Comparison of ENCODE assay signal across 1 cellular context in genomic region chr11:94543695-94544581, GRCh38.
TF ChIP-seq lines count a peak whose summit lies in the region.

FUT4 (plus strand) TSS chr11:94543921; CDS start chr11:94544134, 213 bp downstream.

TF ChIP-seq in K562, 482 proteins besides CTCF, POLR2A, EP300 and RAD21 (continued from another document and continues in another):
- TF ChIP-seq FOXO4 (CRISPR knock-in tag; IDR thresholded peaks at IDR 0.05) = no peak
- no peak for TF ChIP-seq SIRT6 (IDR thresholded peaks at IDR 0.05; ENCODE audit: low read depth, low read length)
- 0 out of 2 replicates have a peak, but pooled peaks have one; percentile 29 for TF ChIP-seq SMARCA4 (IDR thresholded peaks at IDR 0.05)
- no peak for TF ChIP-seq FOXJ3 (CRISPR knock-in tag; IDR thresholded peaks at IDR 0.05)
- no peak; the same call in 1 of the 2 replicates for TF ChIP-seq CHCHD3 (CRISPR knock-in tag; IDR thresholded peaks at IDR 0.05)
- peak; percentile 83; the same call in 1 of the 2 replicates for TF ChIP-seq FOXP1 (CRISPR knock-in tag; IDR thresholded peaks at IDR 0.05)
- TF ChIP-seq MLLT1 (IDR thresholded peaks at IDR 0.05) = peak; percentile 48 to 52; a peak in 1 of 4 replicates
- peak; percentile 86 for TF ChIP-seq POLR2H (tag; IDR thresholded peaks at IDR 0.05; ENCODE audit: low read depth)
- peak; percentile 26; the same call in 1 of the 2 replicates for TF ChIP-seq NR2C2 (CRISPR knock-in tag; IDR thresholded peaks at IDR 0.05)
- TF ChIP-seq NR2C2 (tag; IDR thresholded peaks at IDR 0.05) = peak; percentile 51; the same call in 1 of the 2 replicates
- TF ChIP-seq LCOR (CRISPR knock-in tag; IDR thresholded peaks at IDR 0.05) = peak; percentile 94; the same call in 1 of the 2 replicates
- no peak for TF ChIP-seq FOS (IDR thresholded peaks at IDR 0.05; ENCODE audit: extremely low read depth, insufficient read length)
- no peak for TF ChIP-seq SRSF3 (IDR thresholded peaks at IDR 0.05; ENCODE audit: insufficient read depth, low read length)
- peak in 1 of 2 experiments; percentile 32; a peak in 1 of 4 replicates for TF ChIP-seq KDM1A (IDR thresholded peaks at IDR 0.05)
- TF ChIP-seq MECOM (CRISPR knock-in tag; IDR thresholded peaks at IDR 0.05) = no peak
- TF ChIP-seq ZKSCAN8 (CRISPR knock-in tag; IDR thresholded peaks at IDR 0.05) = no peak
- TF ChIP-seq RFX7 (CRISPR knock-in tag; IDR thresholded peaks at IDR 0.05) = no peak
- peak; percentile 89 for TF ChIP-seq EGR1 (conservative IDR thresholded peaks at IDR 0.05)
- TF ChIP-seq FOSL1 (tag; conservative IDR thresholded peaks at IDR 0.05) = no peak; the same call in 1 of the 2 replicates
- TF ChIP-seq CBX5 (IDR thresholded peaks at IDR 0.05; ENCODE audit: borderline replicate concordance, low read depth) = no peak
- TF ChIP-seq CCAR2 (IDR thresholded peaks at IDR 0.05; ENCODE audit: low read depth, low read length) = no peak
- TF ChIP-seq ZNF184 (CRISPR knock-in tag; IDR thresholded peaks at IDR 0.05) = no peak
- no peak for TF ChIP-seq IRF2 (CRISPR knock-in tag; IDR thresholded peaks at IDR 0.05)
- TF ChIP-seq ZNF354B (CRISPR knock-in tag; IDR thresholded peaks at IDR 0.05) = no peak
- no peak for TF ChIP-seq TARDBP (IDR thresholded peaks at IDR 0.05)
- no peak for TF ChIP-seq CBFB (CRISPR knock-in tag; IDR thresholded peaks at IDR 0.05)
- 0 out of 2 replicates have a peak, but pooled peaks have one; percentile 17 for TF ChIP-seq ARID2 (IDR thresholded peaks at IDR 0.05)
- TF ChIP-seq KLF10 (CRISPR knock-in tag; IDR thresholded peaks at IDR 0.05) = no peak
- TF ChIP-seq GTF2A2 (tag; IDR thresholded peaks at IDR 0.05) = no peak
- TF ChIP-seq YBX1 (IDR thresholded peaks at IDR 0.05) = no peak
- 0 out of 2 replicates have a peak, but pooled peaks have one; percentile 35 for TF ChIP-seq SMAD3 (CRISPR knock-in tag; conservative IDR thresholded peaks at IDR 0.05)
- TF ChIP-seq MTF1 (CRISPR knock-in tag; IDR thresholded peaks at IDR 0.05; ENCODE audit: borderline replicate concordance) = no peak
- TF ChIP-seq TBP (optimal IDR thresholded peaks at IDR 0.05; ENCODE audit: low read depth, low read length) = peak; percentile 70
- TF ChIP-seq RBM22 (IDR thresholded peaks at IDR 0.05; ENCODE audit: low read depth, low read length, poor library complexity, severe bottlenecking) = no peak
- no peak for TF ChIP-seq PHF21A (IDR thresholded peaks at IDR 0.05; ENCODE audit: borderline replicate concordance, low read depth)
- TF ChIP-seq TAF1 (IDR thresholded peaks at IDR 0.05; ENCODE audit: control insufficient read depth, extremely low read depth, insufficient read depth, low read length, severe bottlenecking) = peak; percentile 38
- TF ChIP-seq ZNF644 (tag; IDR thresholded peaks at IDR 0.05; ENCODE audit: low read depth) = no peak
- TF ChIP-seq ZSCAN29 (IDR thresholded peaks at IDR 0.05) = peak; percentile 68; the same call in 1 of the 2 replicates
- TF ChIP-seq IRF1 (CRISPR knock-in tag; IDR thresholded peaks at IDR 0.05; ENCODE audit: borderline replicate concordance) = no peak
- peak; percentile 31; the same call in 1 of the 2 replicates for TF ChIP-seq ATF7 (IDR thresholded peaks at IDR 0.05)
- no peak for TF ChIP-seq HLTF (IDR thresholded peaks at IDR 0.05)
- TF ChIP-seq ETV5 (CRISPR knock-in tag; IDR thresholded peaks at IDR 0.05; ENCODE audit: low read depth) = peak; percentile 51; the same call in 1 of the 2 replicates
- no peak for TF ChIP-seq RNF219 (CRISPR knock-in tag; IDR thresholded peaks at IDR 0.05)
- no peak for TF ChIP-seq MAFF (IDR thresholded peaks at IDR 0.05; ENCODE audit: low read length)
- TF ChIP-seq TGIF2 (CRISPR knock-in tag; IDR thresholded peaks at IDR 0.05) = no peak
- 0 out of 2 replicates have a peak, but pooled peaks have one; percentile 18 for TF ChIP-seq ZNF134 (CRISPR knock-in tag; conservative IDR thresholded peaks at IDR 0.05)
- peak; percentile 91 for TF ChIP-seq GABPA (tag; conservative IDR thresholded peaks at IDR 0.05; ENCODE audit: low read depth)
- TF ChIP-seq ZFX (CRISPR knock-in tag; IDR thresholded peaks at IDR 0.05) = peak; percentile 100
- TF ChIP-seq ZC3H4 (CRISPR knock-in tag; IDR thresholded peaks at IDR 0.05; ENCODE audit: borderline replicate concordance) = no peak
- TF ChIP-seq ZNF77 (CRISPR knock-in tag; IDR thresholded peaks at IDR 0.05) = no peak
- TF ChIP-seq TRIM25 (IDR thresholded peaks at IDR 0.05; ENCODE audit: borderline replicate concordance) = no peak
- TF ChIP-seq ZNF253 (CRISPR knock-in tag; conservative IDR thresholded peaks at IDR 0.05) = no peak
- 0 out of 2 replicates have a peak, but pooled peaks have one; percentile 8 for TF ChIP-seq ZNF165 (CRISPR knock-in tag; IDR thresholded peaks at IDR 0.05; ENCODE audit: borderline replicate concordance)
- no peak for TF ChIP-seq MEF2A (IDR thresholded peaks at IDR 0.05; ENCODE audit: control insufficient read depth, low read depth, low read length)
- peak; percentile 95 to 97 for TF ChIP-seq MAZ (CRISPR knock-in tag; conservative IDR thresholded peaks at IDR 0.05 in 1 of 2, IDR thresholded peaks at IDR 0.05 in 1 of 2)
- no peak for TF ChIP-seq ARHGAP35 (IDR thresholded peaks at IDR 0.05; ENCODE audit: partially characterized antibody)
- TF ChIP-seq FUS (optimal IDR thresholded peaks at IDR 0.05; ENCODE audit: low read depth, low read length) = no peak
- no peak for TF ChIP-seq ZNF766 (CRISPR knock-in tag; conservative IDR thresholded peaks at IDR 0.05)
- 0 out of 2 replicates have a peak, but pooled peaks have one; percentile 34 for TF ChIP-seq CEBPG (CRISPR knock-in tag; IDR thresholded peaks at IDR 0.05)
- TF ChIP-seq CEBPG (tag; conservative IDR thresholded peaks at IDR 0.05 in 1 of 2, IDR thresholded peaks at IDR 0.05 in 1 of 2) = no peak
- peak; percentile 30 for TF ChIP-seq PRDM10 (IDR thresholded peaks at IDR 0.05; ENCODE audit: partially characterized antibody)
